16 cellular contexts compared by ENCODE assay signal in the genomic region with DNA sequence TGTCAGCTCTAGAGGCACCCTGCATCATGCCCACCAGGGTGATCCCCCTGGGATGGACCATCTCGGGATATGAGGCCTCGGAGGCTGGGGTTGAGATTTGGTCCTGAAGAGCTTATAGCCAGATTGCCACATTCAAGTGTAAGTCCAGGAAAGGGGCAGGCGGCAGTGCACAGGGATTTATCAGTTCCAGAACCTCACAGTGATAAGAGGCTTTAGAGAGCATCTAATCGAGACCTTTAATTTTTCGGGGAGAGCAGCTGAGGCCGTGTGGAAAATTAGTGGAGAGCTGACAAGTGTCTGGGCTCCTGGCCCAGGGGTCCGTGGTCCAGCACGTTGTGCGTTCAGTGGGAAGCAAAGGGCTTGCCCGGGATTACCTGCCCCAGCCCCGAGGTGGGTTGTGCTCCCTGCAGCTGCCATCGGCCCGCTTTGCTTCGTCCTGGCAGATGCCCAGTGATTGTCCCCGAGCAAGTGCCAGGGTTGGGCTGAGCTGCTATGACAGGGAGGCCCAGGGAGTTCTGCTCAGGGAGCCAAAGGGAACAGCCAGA. TPM values are rescaled to one million over a fixed set of nuclear protein-coding genes. Genes with fewer than 3 reads are reported as not detected.
A peak's percentile ranks its signal among the peaks of the same experiment; 100 is the strongest.
DNase-seq lines count a peak whose midpoint lies in the region; ATAC-seq, FAIRE-seq and TF ChIP-seq lines count a peak whose summit lies in the region.
"Had no signal": no experiment of that assay in that cellular context is flagged by ENCODE, and none has a peak within 500 bp of the region (broad histone marks: within the 10 kb centered on the region; RNA-seq: fewer than 3 reads in every experiment).

No MANE protein-coding gene starts in this region.

- peaks cover 2% of the 10 kb centered on the region; the same call in 1 of the 2 replicates for H3F3A ChIP-seq in GM23248 (ENCODE audit: insufficient read depth)
- H3F3A ChIP-seq in PC-9 (ENCODE audit: insufficient read depth, low read depth): peaks cover 12% of the 10 kb centered on the region; the same call in 1 of the 2 replicates

- H3K36me3 Mint-ChIP-seq in astrocyte (ENCODE audit: low read depth, unreplicated experiment): peaks cover 7% of the 10 kb centered on the region
- peaks cover 22% of the 10 kb centered on the region for H3K36me3 Mint-ChIP-seq in nephron progenitor cell (ENCODE audit: low read depth)
- H3K36me3 Mint-ChIP-seq: CD8-positive, alpha-beta memory T cell had no signal

- POLR2A ChIA-PET in PC-9 (lab: Charles Lee; ENCODE audit: unreplicated experiment): no interaction called here

- WGBS in GM23248 (ENCODE audit: low coverage in 1 of 2, low lambda C conversion rate in 2 of 2, missing lambda C conversion rate in 2 of 2), 2 experiments: 62 to 70% methylated on average over 14 to 15 of the region's 15 CpGs

- no peak for FAIRE-seq in astrocyte (lab: Jason Lieb, UNC)
- FAIRE-seq: RCC 7860 had no signal

- H3K4me1 ChIP-seq in GM23248 (ENCODE audit: insufficient read depth) (peaks cover 35% of the 10 kb centered on the region), astrocyte (ENCODE audit: insufficient read depth, low read length) (peaks cover 51% of the 10 kb centered on the region), PC-9 (replicated peaks; ENCODE audit: insufficient read depth) (peaks cover 51% of the 10 kb centered on the region)
- H3K4me1 ChIP-seq: colonic mucosa, upper lobe of right lung had no signal

- CTCF ChIA-PET in PC-9 (lab: Charles Lee): no interaction called here

- H3K4me3 ChIP-seq in GM23248 (no peak overlapping the region), astrocyte (ENCODE audit: insufficient read depth, low read depth, low read length) (no peak overlapping the region), PC-9 (no peak overlapping the region)
- H3K4me3 ChIP-seq: colonic mucosa, upper lobe of right lung had no signal

- H2AFZ ChIP-seq in GM23248: no peak overlapping the region
- H2AFZ ChIP-seq in astrocyte (ENCODE audit: low read depth, low read length): no peak overlapping the region
- H2AFZ ChIP-seq in PC-9: no peak overlapping the region

- H3K36me3 ChIP-seq in GM23248 (ENCODE audit: low read depth) (no peaks in the 10 kb centered on the region), astrocyte (ENCODE audit: insufficient read depth, low read length) (peaks cover 11% of the 10 kb centered on the region), PC-9 (ENCODE audit: low read depth) (no peaks in the 10 kb centered on the region)
- H3K36me3 ChIP-seq: colonic mucosa had no signal

- no peak for TF ChIP-seq CTCF in astrocyte (IDR thresholded peaks at IDR 0.05; ENCODE audit: insufficient read depth, low read depth, low read length)
- TF ChIP-seq CTCF in nephron progenitor cell (IDR thresholded peaks at IDR 0.05): no peak
- TF ChIP-seq CTCF in PC-9 (conservative IDR thresholded peaks at IDR 0.05): no peak

- H3K4me2 ChIP-seq in GM23248 (ENCODE audit: unreplicated experiment) (no peak overlapping the region), astrocyte (ENCODE audit: low read length) (peak overlapping the region; percentile 72), PC-9 (no peak overlapping the region)

- in situ Hi-C loops in GM23248 (cut with MboI): loop anchor here (10.0 kb wide), 1 partner anchor 324 kb away; no protein-coding TSS in a partner anchor

- no peak for ATAC-seq in HG03342 (IDR thresholded peaks at IDR 0.05; ENCODE audit: unreplicated experiment)
- ATAC-seq: T-helper 17 cell, upper lobe of right lung had no signal

- no TSS peak for BruUV-seq in PC-9 (replicated peaks; lab: Mats Ljungman, UMichigan)

- no peaks in the 10 kb centered on the region for H3K27me3 ChIP-seq in GM23248 (replicated peaks; ENCODE audit: insufficient read depth)
- H3K27me3 ChIP-seq in astrocyte (ENCODE audit: insufficient read depth, low read length): no peaks in the 10 kb centered on the region
- H3K27me3 ChIP-seq in PC-9 (ENCODE audit: insufficient read depth, low read depth): no peaks in the 10 kb centered on the region
- H3K27me3 ChIP-seq: colonic mucosa, upper lobe of right lung had no signal

- H3K27ac Mint-ChIP-seq in astrocyte (ENCODE audit: unreplicated experiment) (no peak overlapping the region), nephron progenitor cell (peak overlapping the region; percentile 29)
- H3K27ac Mint-ChIP-seq: T-helper 17 cell had no signal

- intact Hi-C loops in PC-9 (cut with micrococcal nuclease; ENCODE audit: unreplicated experiment): no loop called here

- no peaks in the 10 kb centered on the region for H3K9me3 Mint-ChIP-seq in astrocyte (ENCODE audit: unreplicated experiment)
- H3K9me3 Mint-ChIP-seq in nephron progenitor cell: no peaks in the 10 kb centered on the region
- H3K9me3 Mint-ChIP-seq: CD8-positive, alpha-beta memory T cell had no signal

- H3K27ac ChIP-seq in GM23248 (peak overlapping the region; percentile 61), astrocyte (ENCODE audit: low read depth, low read length) (peak overlapping the region; percentile 89), PC-9 (no peak overlapping the region)
- H3K27ac ChIP-seq: 22Rv1, colonic mucosa, upper lobe of right lung had no signal

- DNase-seq in DMS 273 (lab: John Stamatoyannopoulos, UW; ENCODE audit: unreplicated experiment) (peak; percentile 51), DMS 273 treated with DMSO at 0.1 percent for 48 hours (lab: John Stamatoyannopoulos, UW) (no peak), GM23248 (no peak), astrocyte (ENCODE audit: low read depth) (no peak), nephron progenitor cell (no peak), PC-9 (no peak), NCI-H187 (lab: John Stamatoyannopoulos, UW) (no peak)
- DNase-seq: activated CD4-positive, alpha-beta T cell treated with anti-CD3 and anti-CD28 coated beads for 1 hour; CD8-positive, alpha-beta memory T cell; erythroblast; T-helper 17 cell; upper lobe of right lung had no signal

- H3K79me2 ChIP-seq in GM23248 (ENCODE audit: insufficient read depth) (no peaks in the 10 kb centered on the region), astrocyte (ENCODE audit: insufficient read depth, low read length) (no peaks in the 10 kb centered on the region), PC-9 (ENCODE audit: low read depth) (no peaks in the 10 kb centered on the region)

- H3K4me1 Mint-ChIP-seq in astrocyte (ENCODE audit: low read depth, unreplicated experiment) (peaks cover 21% of the 10 kb centered on the region), nephron progenitor cell (peaks cover 13% of the 10 kb centered on the region)
- H3K4me1 Mint-ChIP-seq: CD8-positive, alpha-beta memory T cell had no signal

- H3K9me2 ChIP-seq in GM23248 (ENCODE audit: insufficient read depth) (no peaks in the 10 kb centered on the region), PC-9 (ENCODE audit: insufficient read depth) (no peaks in the 10 kb centered on the region)

- H3K27me3 Mint-ChIP-seq in astrocyte (ENCODE audit: low read depth, unreplicated experiment) (peaks cover 3% of the 10 kb centered on the region), nephron progenitor cell (ENCODE audit: low read depth, poor library complexity) (no peaks in the 10 kb centered on the region)

- H3K9me3 ChIP-seq in GM23248 (ENCODE audit: low read depth): no peaks in the 10 kb centered on the region
- H3K9me3 ChIP-seq in astrocyte (ENCODE audit: insufficient read depth, low read depth, low read length): no peaks in the 10 kb centered on the region
- H3K9me3 ChIP-seq in PC-9 (ENCODE audit: insufficient read depth, low read depth): no peaks in the 10 kb centered on the region
- H3K9me3 ChIP-seq: colonic mucosa, upper lobe of right lung had no signal

- no peak overlapping the region for H3K4me3 Mint-ChIP-seq in astrocyte (ENCODE audit: unreplicated experiment)
- no peak overlapping the region for H3K4me3 Mint-ChIP-seq in nephron progenitor cell
- H3K4me3 Mint-ChIP-seq: CD8-positive, alpha-beta memory T cell; T-helper 17 cell had no signal

- H4K20me1 ChIP-seq in GM23248 (ENCODE audit: insufficient read depth) (no peaks in the 10 kb centered on the region), astrocyte (ENCODE audit: insufficient read depth, low read length) (no peaks in the 10 kb centered on the region), PC-9 (ENCODE audit: insufficient read depth) (no peaks in the 10 kb centered on the region)

- H3K9ac ChIP-seq in GM23248 (peak overlapping the region; percentile 47; the same call in 1 of the 2 replicates), astrocyte (ENCODE audit: low read length) (peak overlapping the region; percentile 77)

RNA-seq across cellular contexts. Expression of a gene that starts 52.1 kb away (rescaled TPM):
- total RNA-seq in GM23248 (2014; rRNA removed; shearing (Covaris generic)): 18.6 TPM in 2 replicates
- polyA plus RNA-seq in GM23248 (2016; fragmentation: Nextera tagmentation; extraction: Ambion mirVana): 25.7 and 26.2 TPM in 2 replicates
- total RNA-seq in astrocyte: 8.0 and 14.0 TPM in 2 replicates
- not detected in 2 replicates for total RNA-seq in PC-9 (2021)
